Comparison of ENCODE assay signal across 12 cellular contexts in genomic region chr6:42269974-42270510, GRCh38. TPM values are rescaled to one million over a fixed set of nuclear protein-coding genes. Genes with fewer than 3 reads are reported as not detected.
DNase-seq lines count a peak whose midpoint lies in the region; ATAC-seq lines count a peak whose summit lies in the region.
"Had no signal": no experiment of that assay in that cellular context is flagged by ENCODE, and none has a peak within 500 bp of the region (broad histone marks: within the 10 kb centered on the region; RNA-seq: fewer than 3 reads in every experiment).

No MANE protein-coding gene starts in this region.

- DNase-seq in NCI-H524 treated with DMSO at 0.1 percent for 48 hours (lab: John Stamatoyannopoulos, UW) (no peak), activated T-cell treated with anti-CD3 and anti-CD28 coated beads for 4 hours (no peak), HPDE6-E6E7 (ENCODE audit: extremely low spot score) (no peak), GM23248 (no peak)
- DNase-seq: esophagus squamous epithelium; stimulated activated CD4-positive, alpha-beta T cell treated with anti-CD3 and anti-CD28 coated beads, Interleukin-4, amount 100 ng/mL, for 24 hours; testis had no signal

- peaks cover 2% of the 10 kb centered on the region for H3K36me3 Mint-ChIP-seq in IgD-negative memory B cell

- peak overlapping the region in 1 of 4 donors; percentile 9 for H3K4me3 Mint-ChIP-seq in IgD-negative memory B cell

- in situ Hi-C loops in GM23248 (cut with MboI) = loop anchor here (25.0 kb wide), 1 partner anchor 267 kb away; no protein-coding TSS in a partner anchor

- no peaks in the 10 kb centered on the region for H3K79me2 ChIP-seq in GM23248 (ENCODE audit: insufficient read depth)

- H2AFZ ChIP-seq in GM23248 = no peak overlapping the region

- no peaks in the 10 kb centered on the region for H3K36me3 ChIP-seq in GM23248 (ENCODE audit: low read depth)

- no peaks in the 10 kb centered on the region for H3K4me1 ChIP-seq in GM23248 (ENCODE audit: insufficient read depth)
- H3K4me1 ChIP-seq: testis had no signal

- no peaks in the 10 kb centered on the region for H3F3A ChIP-seq in GM23248 (ENCODE audit: insufficient read depth)

- no peaks in the 10 kb centered on the region for H3K27me3 ChIP-seq in GM23248 (replicated peaks; ENCODE audit: insufficient read depth)
- H3K27me3 ChIP-seq: esophagus squamous epithelium, testis had no signal

- H3K4me1 Mint-ChIP-seq in IgD-negative memory B cell = peaks cover 13 to 17% (median 17%) of the 10 kb centered on the region in 3 donors

- ATAC-seq in GM18498 (IDR thresholded peaks at IDR 0.05; ENCODE audit: unreplicated experiment) (peak; percentile 58), GM19452 (IDR thresholded peaks at IDR 0.05; ENCODE audit: unreplicated experiment) (peak; percentile 37), HG02938 (IDR thresholded peaks at IDR 0.05; ENCODE audit: unreplicated experiment) (peak; percentile 34)

- H3K9ac ChIP-seq in GM23248 = no peak overlapping the region

- no peak overlapping the region for H3K27ac ChIP-seq in GM23248
- H3K27ac ChIP-seq: C4-2B, testis had no signal

- H3K27me3 Mint-ChIP-seq in IgD-negative memory B cell = no peaks in the 10 kb centered on the region

- H3K4me3 ChIP-seq in GM23248 = no peak overlapping the region
- H3K4me3 ChIP-seq: esophagus squamous epithelium, testis had no signal

- no peak overlapping the region for H3K4me2 ChIP-seq in GM23248 (ENCODE audit: unreplicated experiment)

- H3K27ac Mint-ChIP-seq in IgD-negative memory B cell = peak overlapping the region in 2 of 3 donors; percentile 50 to 80

- H3K9me2 ChIP-seq in GM23248 (ENCODE audit: insufficient read depth) = no peaks in the 10 kb centered on the region

- H3K9me3 Mint-ChIP-seq in IgD-negative memory B cell = no peaks in the 10 kb centered on the region

- no peaks in the 10 kb centered on the region for H4K20me1 ChIP-seq in GM23248 (ENCODE audit: insufficient read depth)

- H3K9me3 ChIP-seq in GM23248 (ENCODE audit: low read depth) = no peaks in the 10 kb centered on the region
- H3K9me3 ChIP-seq: esophagus squamous epithelium, testis had no signal

- 75 to 90% methylated on average over 4 of the region's 4 CpGs for WGBS in GM23248 (ENCODE audit: low coverage in 1 of 2, low lambda C conversion rate in 2 of 2, missing lambda C conversion rate in 2 of 2), 2 experiments

RNA-seq across cellular contexts. Expression of gene MRPS10, which starts 52.4 kb away (rescaled TPM):
- polyA plus RNA-seq in IgD-negative memory B cell (44.8 TPM), GM23248 (2016; fragmentation: Nextera tagmentation; extraction: Ambion mirVana) (60.6 and 65.1 TPM in 2 replicates)
- 79.8 and 82.1 TPM in 2 replicates for total RNA-seq in GM23248 (2014; rRNA removed; shearing (Covaris generic))
